ENCODE assay signal across 28 cellular contexts in genomic region chr19:46090444-46090843, GRCh38. TPM values are rescaled to one million over a fixed set of nuclear protein-coding genes. Genes with fewer than 3 reads are reported as not detected.
"Had no signal": no experiment of that assay in that cellular context is flagged by ENCODE, and none has a peak within 500 bp of the region (broad histone marks: within the 10 kb centered on the region; RNA-seq: fewer than 3 reads in every experiment).

No MANE protein-coding gene starts in this region.

- H3K4me3 ChIP-seq: coronary artery, dorsolateral prefrontal cortex, esophagus squamous epithelium, gastrocnemius medialis, heart right ventricle, left lung, lower lobe of right lung, mucosa of descending colon had no signal

- ATAC-seq: gastrocnemius medialis, left lung, left ventricle myocardium superior, lower lobe of right lung, mucosa of descending colon had no signal

- H3K27me3 ChIP-seq: dorsolateral prefrontal cortex had no signal

- H3K4me1 ChIP-seq: esophagus squamous epithelium, gastrocnemius medialis, heart right ventricle, left lung, lower lobe of right lung had no signal

- H3K27ac Mint-ChIP-seq: mesothelial cell of epicardium had no signal

- H3K27ac ChIP-seq: coronary artery, dorsolateral prefrontal cortex, esophagus squamous epithelium, gastrocnemius medialis, heart right ventricle, left lung, lower lobe of right lung had no signal

- H3K4me3 Mint-ChIP-seq: mesothelial cell of epicardium had no signal

- H3K36me3 ChIP-seq: esophagus squamous epithelium, gastrocnemius medialis, heart right ventricle, left lung, lower lobe of right lung had no signal

- DNase-seq: dermis blood vessel endothelial cell; dorsolateral prefrontal cortex; effector CD4-positive, alpha-beta T cell; effector memory CD4-positive, alpha-beta T cell; esophagus squamous epithelium; foreskin fibroblast; foreskin melanocyte; gastrocnemius medialis; glutamatergic neuron; heart right ventricle; hippocampal formation; left cardiac atrium; left lung; left ventricle myocardium superior; lower lobe of right lung; mesenchymal stem cell; mucosa of descending colon had no signal

RNA-seq across cellular contexts. Expression of gene IGFL3, which starts 34.0 kb away (rescaled TPM):
- total RNA-seq: dermis blood vessel endothelial cell, dorsolateral prefrontal cortex, endothelial cell of umbilical vein, epithelial cell of proximal tubule, esophagus squamous epithelium, gastrocnemius medialis, glomerular endothelial cell, heart right ventricle, kidney epithelial cell, left cardiac atrium, left lung, left ventricle myocardium superior, lower lobe of right lung, lung microvascular endothelial cell, mesenteric fat pad, mesothelial cell of epicardium, mucosa of descending colon, myocyte had no signal
- polyA plus RNA-seq: endothelial cell of umbilical vein, esophagus, heart right ventricle had no signal

RNA-seq across cellular contexts. Expression of gene IGFL4, which starts 49.6 kb away (rescaled TPM):
- total RNA-seq: dermis blood vessel endothelial cell, endothelial cell of umbilical vein, epithelial cell of proximal tubule, esophagus squamous epithelium, gastrocnemius medialis, glomerular endothelial cell, heart right ventricle, kidney epithelial cell, left cardiac atrium, left lung, left ventricle myocardium superior, lower lobe of right lung, lung microvascular endothelial cell, mesenteric fat pad, mucosa of descending colon had no signal
- polyA plus RNA-seq: endothelial cell of umbilical vein, heart right ventricle, keratinocyte had no signal

RNA-seq across cellular contexts. Expression of gene IGFL2, which starts 57.6 kb away (rescaled TPM):
- total RNA-seq: dermis blood vessel endothelial cell, endothelial cell of umbilical vein, epithelial cell of proximal tubule, esophagus squamous epithelium, gastrocnemius medialis, glomerular endothelial cell, kidney epithelial cell, left cardiac atrium, left ventricle myocardium superior, lower lobe of right lung, lung microvascular endothelial cell, mesenteric fat pad, myocyte had no signal
- polyA plus RNA-seq: endothelial cell of umbilical vein, heart right ventricle had no signal
